1 cellular context compared by ENCODE assay signal in the genomic region with DNA sequence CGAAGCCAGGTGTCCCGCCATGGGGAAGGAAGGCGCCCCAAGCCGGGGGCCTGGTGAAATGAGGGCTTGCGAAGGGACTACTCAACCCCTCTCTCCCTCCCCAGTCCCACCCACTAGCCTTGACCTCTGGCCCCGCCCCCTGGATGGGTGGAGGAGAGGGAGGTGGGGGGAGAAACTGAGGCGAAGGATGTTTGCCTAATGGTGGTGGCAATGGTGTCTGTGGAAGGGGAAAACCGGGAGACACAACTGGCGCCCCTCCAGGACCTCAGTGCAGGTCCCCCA.
TF ChIP-seq lines count a peak whose summit lies in the region.

TSS of gene POU5F1 (minus strand) at position 83 of the 282 bp plus-strand sequence. CDS start at position 21, 62 bp downstream.

TF ChIP-seq in IMR-90, 13 proteins besides CTCF, POLR2A, EP300 and RAD21 (continued from another document):
- TF ChIP-seq, protein P1, sequence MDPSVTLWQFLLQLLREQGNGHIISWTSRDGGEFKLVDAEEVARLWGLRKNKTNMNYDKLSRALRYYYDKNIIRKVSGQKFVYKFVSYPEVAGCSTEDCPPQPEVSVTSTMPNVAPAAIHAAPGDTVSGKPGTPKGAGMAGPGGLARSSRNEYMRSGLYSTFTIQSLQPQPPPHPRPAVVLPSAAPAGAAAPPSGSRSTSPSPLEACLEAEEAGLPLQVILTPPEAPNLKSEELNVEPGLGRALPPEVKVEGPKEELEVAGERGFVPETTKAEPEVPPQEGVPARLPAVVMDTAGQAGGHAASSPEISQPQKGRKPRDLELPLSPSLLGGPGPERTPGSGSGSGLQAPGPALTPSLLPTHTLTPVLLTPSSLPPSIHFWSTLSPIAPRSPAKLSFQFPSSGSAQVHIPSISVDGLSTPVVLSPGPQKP (IDR thresholded peaks at IDR 0.05; ENCODE audit: borderline replicate concordance, low read depth, low read length): no peak
- TF ChIP-seq SMC3 (IDR thresholded peaks at IDR 0.05; ENCODE audit: low read depth, low read length): no peak
- no peak for TF ChIP-seq RCOR1 (IDR thresholded peaks at IDR 0.05; ENCODE audit: insufficient replicate concordance, low read length)
- no peak for TF ChIP-seq MXI1 (IDR thresholded peaks at IDR 0.05; ENCODE audit: borderline replicate concordance, low read depth, low read length)
